ENCODE assay signal across 19 cellular contexts in the genomic region with DNA sequence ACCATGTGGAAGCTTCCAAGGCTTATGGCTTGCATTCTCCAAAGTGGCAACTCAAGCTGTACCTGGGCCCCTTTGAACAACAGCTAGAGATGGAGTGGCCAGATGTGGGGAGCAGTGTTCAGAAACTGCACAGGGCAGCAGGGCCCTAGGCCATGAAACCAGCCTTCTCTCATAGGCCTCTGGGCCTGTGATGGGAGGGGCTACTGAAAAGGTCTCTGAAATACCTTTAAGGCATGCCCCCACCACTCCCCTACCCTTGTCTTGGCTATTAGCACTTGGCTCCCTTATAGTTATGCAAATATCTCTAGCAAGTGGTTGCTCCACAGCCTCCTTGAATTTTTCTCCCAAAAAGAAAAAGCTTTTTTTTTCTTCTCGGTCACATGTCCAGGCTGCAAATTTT.
DNase-seq lines count a peak whose midpoint lies in the region; ATAC-seq and TF ChIP-seq lines count a peak whose summit lies in the region.
"Had no signal": no experiment of that assay in that cellular context is flagged by ENCODE, and none has a peak within 500 bp of the region (broad histone marks: within the 10 kb centered on the region; RNA-seq: fewer than 3 reads in every experiment).

No MANE protein-coding gene starts in this region.

- H3K36me3 Mint-ChIP-seq in WTC11, result peaks cover 12% of the 10 kb centered on the region
- no peaks in the 10 kb centered on the region for H3K36me3 Mint-ChIP-seq in nephron progenitor cell (ENCODE audit: low read depth)
- H3K36me3 Mint-ChIP-seq: CD14-positive monocyte; CD4-positive, alpha-beta memory T cell had no signal

- H3K27me3 Mint-ChIP-seq in WTC11 (ENCODE audit: low read depth) (no peaks in the 10 kb centered on the region), nephron progenitor cell (ENCODE audit: low read depth, poor library complexity) (no peaks in the 10 kb centered on the region)
- H3K27me3 Mint-ChIP-seq: CD4-positive, alpha-beta memory T cell; IgD-negative memory B cell had no signal

- POLR2A ChIA-PET in WTC11 (lab: Charles Lee), result no interaction called here

- CTCF ChIA-PET in WTC11 (lab: Charles Lee), result interaction anchor here (0.8 kb wide), 1 partner anchor 15 kb away, joined by 3 read pairs; no protein-coding TSS in a partner anchor

- H3K4me1 Mint-ChIP-seq in WTC11, result peaks cover 14% of the 10 kb centered on the region
- peaks cover 7% of the 10 kb centered on the region for H3K4me1 Mint-ChIP-seq in nephron progenitor cell
- H3K4me1 Mint-ChIP-seq: CD14-positive monocyte; CD4-positive, alpha-beta memory T cell; IgD-negative memory B cell had no signal

- H3K27ac Mint-ChIP-seq in WTC11, result no peak overlapping the region
- no peak overlapping the region for H3K27ac Mint-ChIP-seq in nephron progenitor cell
- H3K27ac Mint-ChIP-seq: CD14-positive monocyte; CD4-positive, alpha-beta memory T cell had no signal

- peak; percentile 43 for DNase-seq in ELF-1 (ENCODE audit: low read depth, low spot score)
- peak; percentile 19 for DNase-seq in WTC11 (ENCODE audit: low spot score)
- peak; percentile 52 for DNase-seq in iPS DF 19.7 (ENCODE audit: low read depth, low spot score)
- peak; percentile 31 for DNase-seq in iPS-NIHi7 (ENCODE audit: extremely low spot score)
- no peak for DNase-seq in nephron progenitor cell
- no peak for DNase-seq in left lobe of liver (ENCODE audit: low spot score)
- DNase-seq: CD4-positive, alpha-beta memory T cell; DMS153; DMS79; GF-D8; GM23248; H7 had no signal

- TF ChIP-seq CTCF in WTC11 (IDR thresholded peaks at IDR 0.05) (no peak), nephron progenitor cell (IDR thresholded peaks at IDR 0.05) (no peak)

- ATAC-seq in WTC11, result peak; percentile 99
- ATAC-seq in GM18498 (IDR thresholded peaks at IDR 0.05; ENCODE audit: unreplicated experiment), result no peak
- ATAC-seq in left lobe of liver, result no peak
- no peak for ATAC-seq in GM21423 (IDR thresholded peaks at IDR 0.05; ENCODE audit: unreplicated experiment)
- ATAC-seq: A549, GM12878, HepG2 had no signal

- H3K9me3 Mint-ChIP-seq in WTC11, result peaks cover 28% of the 10 kb centered on the region
- peaks cover 8% of the 10 kb centered on the region for H3K9me3 Mint-ChIP-seq in nephron progenitor cell

- no peak overlapping the region for H3K4me3 Mint-ChIP-seq in WTC11
- H3K4me3 Mint-ChIP-seq in nephron progenitor cell, result no peak overlapping the region
- H3K4me3 Mint-ChIP-seq: CD14-positive monocyte; CD4-positive, alpha-beta memory T cell; IgD-negative memory B cell had no signal

TF ChIP-seq in WTC11, 78 proteins besides CTCF, POLR2A, EP300 and RAD21:
- TF ChIP-seq, protein P1, sequence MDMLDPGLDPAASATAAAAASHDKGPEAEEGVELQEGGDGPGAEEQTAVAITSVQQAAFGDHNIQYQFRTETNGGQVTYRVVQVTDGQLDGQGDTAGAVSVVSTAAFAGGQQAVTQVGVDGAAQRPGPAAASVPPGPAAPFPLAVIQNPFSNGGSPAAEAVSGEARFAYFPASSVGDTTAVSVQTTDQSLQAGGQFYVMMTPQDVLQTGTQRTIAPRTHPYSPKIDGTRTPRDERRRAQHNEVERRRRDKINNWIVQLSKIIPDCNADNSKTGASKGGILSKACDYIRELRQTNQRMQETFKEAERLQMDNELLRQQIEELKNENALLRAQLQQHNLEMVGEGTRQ (CRISPR knock-in tag; IDR thresholded peaks at IDR 0.05), result 0 out of 2 replicates have a peak, but pooled peaks have one; percentile 17
- no peak for TF ChIP-seq ZNF219 (CRISPR knock-in tag; IDR thresholded peaks at IDR 0.05; ENCODE audit: borderline replicate concordance)
- no peak for TF ChIP-seq ZNF396 (CRISPR knock-in tag; IDR thresholded peaks at IDR 0.05; ENCODE audit: borderline replicate concordance)
- TF ChIP-seq GABPB1 (CRISPR knock-in tag; IDR thresholded peaks at IDR 0.05), result no peak
- TF ChIP-seq NFYB (CRISPR knock-in tag; conservative IDR thresholded peaks at IDR 0.05; ENCODE audit: low read depth), result no peak
- no peak for TF ChIP-seq SMAD4 (CRISPR knock-in tag; IDR thresholded peaks at IDR 0.05)
- no peak for TF ChIP-seq TEAD4 (CRISPR knock-in tag; IDR thresholded peaks at IDR 0.05)

Comparison
In these comparisons a context has a peak if more than half of its experiments do, and no peak if none do; other contexts are left out.
1. DNase-seq: peak in ELF-1 (single experiment), WTC11 (single experiment), iPS DF 19.7 (single experiment) and iPS-NIHi7 (single experiment); none in nephron progenitor cell (single experiment) and left lobe of liver (single experiment).